Comparison of ENCODE assay signal across 18 cellular contexts in the genomic region with DNA sequence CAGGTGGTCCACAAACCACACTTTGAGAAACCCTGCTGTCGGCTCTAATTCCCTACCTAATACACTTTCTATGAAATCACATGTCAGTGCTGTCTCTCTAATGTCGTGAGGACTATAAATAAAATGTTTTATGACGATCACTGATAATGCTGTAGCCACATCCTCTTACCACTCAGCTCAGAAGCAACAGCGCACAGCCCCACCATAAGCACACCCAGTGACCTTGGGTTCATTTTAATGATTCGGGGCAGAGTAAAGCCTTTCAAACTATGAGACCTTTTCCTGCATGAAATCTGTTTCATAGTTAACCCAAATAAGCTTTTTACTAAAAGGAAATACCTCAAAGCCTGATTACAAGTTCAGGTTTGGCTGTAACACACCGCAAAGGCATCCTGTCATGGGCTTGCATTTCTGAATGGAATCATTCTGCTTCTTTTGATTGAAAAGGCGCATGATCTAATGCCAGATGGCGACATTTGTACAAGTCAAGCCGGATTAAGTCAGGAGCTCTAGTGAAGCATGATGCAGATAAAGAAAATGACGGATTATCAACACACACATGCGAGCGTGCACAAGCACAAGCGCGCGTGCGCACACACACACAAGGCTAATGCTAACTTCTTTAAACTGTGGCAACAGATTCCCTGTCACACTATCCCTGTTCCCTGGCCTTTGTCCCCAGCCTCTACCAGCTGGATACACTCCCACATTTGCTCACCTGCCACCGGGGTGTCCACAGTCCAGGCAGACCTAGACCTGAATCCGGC.
DNase-seq lines count a peak whose midpoint lies in the region; ATAC-seq and TF ChIP-seq lines count a peak whose summit lies in the region.
"Had no signal": no experiment of that assay in that cellular context is flagged by ENCODE, and none has a peak within 500 bp of the region (broad histone marks: within the 10 kb centered on the region; RNA-seq: fewer than 3 reads in every experiment).

No MANE protein-coding gene starts in this region.

- no peak for TF ChIP-seq POLR2A in right lobe of liver (IDR thresholded peaks at IDR 0.05)

- H3K36me3 ChIP-seq in right lobe of liver: no peaks in the 10 kb centered on the region

- H3K9me3 Mint-ChIP-seq in activated T-helper 2 cell treated with anti-CD3 and anti-CD28 coated beads, Interferon-gamma antibody, Interleukin-2, Interleukin-4, amounts not matched to agents 10 μg/mL and 5 μg/mL and 100 μg/mL, durations not matched to agents 14 hours and 24 hours and 36 hours: no peaks in the 10 kb centered on the region
- H3K9me3 Mint-ChIP-seq: CD8-positive, alpha-beta T cell; type B pancreatic cell had no signal

- no peak overlapping the region for H3K4me3 ChIP-seq in right lobe of liver

- H3K4me1 Mint-ChIP-seq in activated T-helper 2 cell treated with anti-CD3 and anti-CD28 coated beads, Interferon-gamma antibody, Interleukin-2, Interleukin-4, amounts not matched to agents 10 μg/mL and 5 μg/mL and 100 μg/mL, durations not matched to agents 14 hours and 24 hours and 36 hours (ENCODE audit: low read depth): peaks cover 16% of the 10 kb centered on the region
- H3K4me1 Mint-ChIP-seq: activated CD4-positive, alpha-beta T cell treated with anti-CD3 and anti-CD28 coated beads for 36 hours had no signal

- intact Hi-C loops in activated T-helper 2 cell treated with anti-CD3 and anti-CD28 coated beads, Interferon-gamma antibody, Interleukin-2, Interleukin-4, amounts not matched to agents 10 μg/mL and 5 μg/mL and 100 μg/mL, durations not matched to agents 14 hours and 24 hours and 36 hours (cut with micrococcal nuclease): no loop called here
- intact Hi-C loops in right lobe of liver (cut with DNase I): no loop called here

- peak in 3 of 4 donors; percentile 59 to 72 (median 61) for ATAC-seq in right lobe of liver
- ATAC-seq in HG02588 (IDR thresholded peaks at IDR 0.05; ENCODE audit: unreplicated experiment): no peak
- ATAC-seq: activated CD4-positive, alpha-beta T cell treated with anti-CD3 and anti-CD28 coated beads for 36 hours; CD8-positive, alpha-beta T cell had no signal

- H3K27ac ChIP-seq in right lobe of liver: no peak overlapping the region

- H3K27me3 ChIP-seq in right lobe of liver: no peaks in the 10 kb centered on the region

- H3K4me1 ChIP-seq in right lobe of liver: no peaks in the 10 kb centered on the region

- DNase-seq in G401 (ENCODE audit: low spot score) (peak; percentile 92), NCI-H2171 (lab: John Stamatoyannopoulos, UW) (peak; percentile 86), right lobe of liver (peak in 1 of 3 donors; percentile 18), T-helper 1 cell (no peak), NCI-H1105 (lab: John Stamatoyannopoulos, UW) (no peak)
- DNase-seq in activated T-helper 2 cell treated with anti-CD3 and anti-CD28 coated beads, Interferon-gamma antibody, Interleukin-2, Interleukin-4, amounts not matched to agents 10 μg/mL and 5 μg/mL and 100 μg/mL, durations not matched to agents 14 hours and 24 hours and 36 hours (ENCODE audit: low spot score): no peak
- DNase-seq in activated effector memory CD4-positive, alpha-beta T cell treated with Interleukin-2 at 50 U/mL for 16 hours: no peak
- DNase-seq: activated CD4-positive, alpha-beta T cell treated with anti-CD3 and anti-CD28 coated beads for 36 hours; CD8-positive, alpha-beta T cell; cortex of kidney; DMS79 treated with DMSO at 0.1 percent for 48 hours; GOT3; NCI-H1105 treated with DMSO at 0.1 percent for 48 hours; NCI-H2107; NCI-H748 treated with DMSO at 0.1 percent for 48 hours; SW 1271 had no signal

- H3K36me3 Mint-ChIP-seq in activated T-helper 2 cell treated with anti-CD3 and anti-CD28 coated beads, Interferon-gamma antibody, Interleukin-2, Interleukin-4, amounts not matched to agents 10 μg/mL and 5 μg/mL and 100 μg/mL, durations not matched to agents 14 hours and 24 hours and 36 hours (ENCODE audit: low read depth): no peaks in the 10 kb centered on the region
- H3K36me3 Mint-ChIP-seq: CD8-positive, alpha-beta T cell; type B pancreatic cell had no signal

- no peak for TF ChIP-seq CTCF in right lobe of liver (IDR thresholded peaks at IDR 0.05)

- peak overlapping the region; percentile 9 for H3K27ac Mint-ChIP-seq in activated T-helper 2 cell treated with anti-CD3 and anti-CD28 coated beads, Interferon-gamma antibody, Interleukin-2, Interleukin-4, amounts not matched to agents 10 μg/mL and 5 μg/mL and 100 μg/mL, durations not matched to agents 14 hours and 24 hours and 36 hours
- H3K27ac Mint-ChIP-seq: activated CD4-positive, alpha-beta T cell treated with anti-CD3 and anti-CD28 coated beads for 36 hours; CD8-positive, alpha-beta T cell; type B pancreatic cell had no signal

- no peak overlapping the region for H3K4me3 Mint-ChIP-seq in activated T-helper 2 cell treated with anti-CD3 and anti-CD28 coated beads, Interferon-gamma antibody, Interleukin-2, Interleukin-4, amounts not matched to agents 10 μg/mL and 5 μg/mL and 100 μg/mL, durations not matched to agents 14 hours and 24 hours and 36 hours (ENCODE audit: low read depth)
- H3K4me3 Mint-ChIP-seq: activated CD4-positive, alpha-beta T cell treated with anti-CD3 and anti-CD28 coated beads for 36 hours; CD8-positive, alpha-beta T cell; type B pancreatic cell had no signal

- in situ Hi-C loops in G401 (cut with HindIII; ENCODE audit: low sequenced_read_pairs): no loop called here

- 54% methylated on average over 15 of the region's 18 CpGs for WGBS in right lobe of liver (ENCODE audit: insufficient coverage, low coverage, low lambda C conversion rate, missing lambda C conversion rate)

- no peaks in the 10 kb centered on the region for H3K9me3 ChIP-seq in right lobe of liver

- H3K27me3 Mint-ChIP-seq in activated T-helper 2 cell treated with anti-CD3 and anti-CD28 coated beads, Interferon-gamma antibody, Interleukin-2, Interleukin-4, amounts not matched to agents 10 μg/mL and 5 μg/mL and 100 μg/mL, durations not matched to agents 14 hours and 24 hours and 36 hours (ENCODE audit: low read depth): peaks cover 3% of the 10 kb centered on the region

Comparison
In these comparisons a context has a peak if more than half of its experiments do, and no peak if none do; other contexts are left out.
1. DNase-seq: peak in G401 (single experiment) and NCI-H2171 (single experiment); none in activated T-helper 2 cell treated with anti-CD3 and anti-CD28 coated beads, Interferon-gamma antibody, Interleukin-2, Interleukin-4, amounts not matched to agents 10 μg/mL and 5 μg/mL and 100 μg/mL, durations not matched to agents 14 hours and 24 hours and 36 hours (single experiment), T-helper 1 cell (0 of 5), activated effector memory CD4-positive, alpha-beta T cell treated with Interleukin-2 at 50 U/mL for 16 hours (single experiment) and NCI-H1105 (single experiment).